In genomic region chr15:33283603-33284002, GRCh38 we compare ENCODE assay signal across 20 cellular contexts. TPM values are rescaled to one million over a fixed set of nuclear protein-coding genes. Genes with fewer than 3 reads are reported as not detected.
DNase-seq lines count a peak whose midpoint lies in the region; ATAC-seq and TF ChIP-seq lines count a peak whose summit lies in the region.
"Had no signal": no experiment of that assay in that cellular context is flagged by ENCODE, and none has a peak within 500 bp of the region (broad histone marks: within the 10 kb centered on the region; RNA-seq: fewer than 3 reads in every experiment).

No MANE protein-coding gene starts in this region.

- no peak for TF ChIP-seq EP300 in upper lobe of left lung (IDR thresholded peaks at IDR 0.05)

- WGBS in thyroid gland, 2 donors = 85 to 93% methylated on average over 2 of the region's 2 CpGs
- 82 to 95% methylated on average over 2 of the region's 2 CpGs for WGBS in upper lobe of left lung, 2 donors

- ATAC-seq in upper lobe of left lung (ENCODE audit: low FRiP score in 2 of 2) = no peak
- no peak for ATAC-seq in GM18867 (IDR thresholded peaks at IDR 0.05; ENCODE audit: unreplicated experiment)
- ATAC-seq in HG02642 (IDR thresholded peaks at IDR 0.05; ENCODE audit: poor library complexity, unreplicated experiment) = no peak
- ATAC-seq: HCT116, HepG2 had no signal

- H3K27me3 ChIP-seq in layer of hippocampus (ENCODE audit: control insufficient read depth, insufficient read depth, low read length) (no peaks in the 10 kb centered on the region), thyroid gland (no peaks in the 10 kb centered on the region), upper lobe of left lung (no peaks in the 10 kb centered on the region)
- H3K27me3 ChIP-seq: BE2C had no signal

- H3K27ac ChIP-seq in cingulate gyrus (ENCODE audit: low read depth, low read length) = peak overlapping the region; percentile 71
- H3K27ac ChIP-seq in layer of hippocampus (ENCODE audit: low read depth, low read length) = peak overlapping the region; percentile 65
- peak overlapping the region; percentile 83 to 91 (median 83) for H3K27ac ChIP-seq in thyroid gland
- no peak overlapping the region for H3K27ac ChIP-seq in upper lobe of left lung

- DNase-seq in putamen (ENCODE audit: low spot score) (peak; percentile 20), thyroid gland (no peak), upper lobe of left lung (no peak), COR-L47 (lab: John Stamatoyannopoulos, UW) (no peak)
- DNase-seq: ACHN; BE2C; C1 segment of cervical spinal cord; CD4-positive, alpha-beta T cell; DMS153; DMS79; GDM1; GOT3; H7; HFFc6 had no signal

- TF ChIP-seq POLR2A in thyroid gland (IDR thresholded peaks at IDR 0.05) = no peak
- TF ChIP-seq POLR2A in upper lobe of left lung (IDR thresholded peaks at IDR 0.05) = no peak

- no peaks in the 10 kb centered on the region for H3K9me3 ChIP-seq in thyroid gland
- no peaks in the 10 kb centered on the region for H3K9me3 ChIP-seq in upper lobe of left lung
- H3K9me3 ChIP-seq: BE2C had no signal

- H3K36me3 ChIP-seq in thyroid gland = no peaks in the 10 kb centered on the region
- no peaks in the 10 kb centered on the region for H3K36me3 ChIP-seq in upper lobe of left lung
- H3K36me3 ChIP-seq: BE2C had no signal

- TF ChIP-seq CTCF in thyroid gland (IDR thresholded peaks at IDR 0.05) (no peak), upper lobe of left lung (IDR thresholded peaks at IDR 0.05) (no peak)

- H3K4me3 ChIP-seq in thyroid gland (replicated peaks in 1 of 3) = no peak overlapping the region
- H3K4me3 ChIP-seq in upper lobe of left lung = no peak overlapping the region

- H3K4me1 ChIP-seq in thyroid gland = peaks cover 11 to 22% of the 10 kb centered on the region in 2 donors
- H3K4me1 ChIP-seq in upper lobe of left lung = no peaks in the 10 kb centered on the region
- H3K4me1 ChIP-seq: BE2C had no signal

- intact Hi-C loops in thyroid gland (cut with DNase I) = no loop called here

RNA-seq across cellular contexts. Expression of gene RYR3, which starts 27.2 kb away (rescaled TPM):
- total RNA-seq in thyroid gland (1 to 10 TPM in 1 of 4 donors, under 1 TPM in 3; 0.27 to 4.2 (median 0.34) TPM), upper lobe of left lung (under 1 TPM; under 0.01 to 0.34 (median 0.15) TPM)
- total RNA-seq: CD4-positive, alpha-beta T cell; HepG2; HFFc6 had no signal

Comparison
In these comparisons a context has a peak if more than half of its experiments do, and no peak if none do; other contexts are left out.
1. H3K27ac ChIP-seq: peak in cingulate gyrus (single experiment), layer of hippocampus (single experiment) and thyroid gland (3 of 3); none in upper lobe of left lung (0 of 4).